In genomic region chr5:141963706-141964105, GRCh38 we compare ENCODE assay signal across 17 cellular contexts. TPM values are rescaled to one million over a fixed set of nuclear protein-coding genes. Genes with fewer than 3 reads are reported as not detected.
DNase-seq lines count a peak whose midpoint lies in the region; TF ChIP-seq lines count a peak whose summit lies in the region.
"Had no signal": no experiment of that assay in that cellular context is flagged by ENCODE, and none has a peak within 500 bp of the region (broad histone marks: within the 10 kb centered on the region; RNA-seq: fewer than 3 reads in every experiment).

No MANE protein-coding gene starts in this region.

- no peak overlapping the region for H3K4me3 Mint-ChIP-seq in brain
- H3K4me3 Mint-ChIP-seq: GM23338 had no signal

- TF ChIP-seq CTCF in brain (conservative IDR thresholded peaks at IDR 0.05) = no peak

- H3K27me3 Mint-ChIP-seq in brain = peaks cover 6% of the 10 kb centered on the region
- H3K27me3 Mint-ChIP-seq: CD4-positive, CD25-positive, alpha-beta regulatory T cell; CD8-positive, alpha-beta memory T cell had no signal

- no peak overlapping the region for H3K27ac ChIP-seq in BLaER1

- no peaks in the 10 kb centered on the region for H3K36me3 ChIP-seq in BLaER1
- H3K36me3 ChIP-seq: BE2C had no signal

- no peaks in the 10 kb centered on the region for H3K9me3 Mint-ChIP-seq in brain
- H3K9me3 Mint-ChIP-seq: CD8-positive, alpha-beta memory T cell; GM23338 had no signal

- peak; percentile 85 for DNase-seq in LHCN-M2 (ENCODE audit: low read depth)
- peak; percentile 39 for DNase-seq in retina
- no peak for DNase-seq in amygdala (lab: John Stamatoyannopoulos, UW)
- no peak for DNase-seq in activated CD4-positive, alpha-beta T cell treated with anti-CD3 and anti-CD28 coated beads for 48 hours
- DNase-seq in NCI-H446 treated with DMSO at 0.1 percent for 48 hours (lab: John Stamatoyannopoulos, UW) = no peak
- DNase-seq: ACHN; BE2C; CD4-positive, CD25-positive, alpha-beta regulatory T cell; CD8-positive, alpha-beta memory T cell; COR-L47; DMS 273 treated with DMSO at 0.1 percent for 48 hours; HCEC 1CT had no signal

- H3K4me2 ChIP-seq in BLaER1 = peak overlapping the region; percentile 36; the same call in 1 of the 2 replicates
- H3K4me2 ChIP-seq: GM23338 had no signal

- no peaks in the 10 kb centered on the region for H3K27me3 ChIP-seq in BLaER1
- H3K27me3 ChIP-seq: BE2C had no signal

- H3K9ac ChIP-seq in BLaER1 = 0 out of 2 replicates have a peak overlapping the region, but pooled peaks have one; percentile 10

- no peaks in the 10 kb centered on the region for H3K9me3 ChIP-seq in BLaER1
- H3K9me3 ChIP-seq: BE2C had no signal

- no peak overlapping the region for H3K4me3 ChIP-seq in BLaER1
- H3K4me3 ChIP-seq: GM23338 had no signal

- H3K4me1 Mint-ChIP-seq in brain = peaks cover 49% of the 10 kb centered on the region

- H4K20me1 ChIP-seq in BLaER1 = no peaks in the 10 kb centered on the region

- H3K36me3 Mint-ChIP-seq in brain = no peaks in the 10 kb centered on the region
- H3K36me3 Mint-ChIP-seq: CD4-positive, CD25-positive, alpha-beta regulatory T cell; CD8-positive, alpha-beta memory T cell had no signal

- peak overlapping the region in 4 of 5 experiments; percentile 32 to 69 (median 62) for H3K27ac Mint-ChIP-seq in brain
- H3K27ac Mint-ChIP-seq: CD8-positive, alpha-beta memory T cell; GM23338 had no signal

- peaks cover 48% of the 10 kb centered on the region for H3K4me1 ChIP-seq in BLaER1

RNA-seq across cellular contexts. Expression of gene RNF14, which starts 5.2 kb away (rescaled TPM):
- total RNA-seq in LHCN-M2 (2014; rRNA removed) = 85.4 and 99.4 TPM in 2 replicates
- polyA plus RNA-seq in LHCN-M2 (2012) = 54.4 TPM
- 39.1 TPM for polyA plus RNA-seq in brain (ENCODE audit: insufficient read depth, low read depth, low replicate concordance)

RNA-seq across cellular contexts. Expression of gene PCDH12, which starts 5.7 kb away (rescaled TPM):
- total RNA-seq in LHCN-M2 (2014; rRNA removed) = under 0.01 TPM in 1 of 2 replicates, not detected in the other
- 0.02 TPM for polyA plus RNA-seq in LHCN-M2 (2012)
- 3.0 TPM for polyA plus RNA-seq in brain (ENCODE audit: insufficient read depth, low read depth, low replicate concordance)
- total RNA-seq: A172; CD4-positive, CD25-positive, alpha-beta regulatory T cell; HT-29 had no signal

RNA-seq across cellular contexts. Expression of gene DELE1, which starts 40.0 kb away (rescaled TPM):
- 53.9 and 61.4 TPM in 2 replicates for total RNA-seq in LHCN-M2 (2014; rRNA removed)
- 29.9 TPM for polyA plus RNA-seq in LHCN-M2 (2012)
- polyA plus RNA-seq in brain (ENCODE audit: insufficient read depth, low read depth, low replicate concordance) = 25.2 TPM

RNA-seq across cellular contexts. Expression of gene GNPDA1, which starts 49.1 kb away (rescaled TPM):
- 53.5 and 113 TPM in 2 replicates for total RNA-seq in LHCN-M2 (2014; rRNA removed)
- 57.3 TPM for polyA plus RNA-seq in LHCN-M2 (2012)
- 66.1 TPM for polyA plus RNA-seq in brain (ENCODE audit: insufficient read depth, low read depth, low replicate concordance)

Comparison
In these comparisons a context has a peak if more than half of its experiments do, and no peak if none do; other contexts are left out.
1. DNase-seq: peak in LHCN-M2 (single experiment) and retina (single experiment); none in amygdala (0 of 56), activated CD4-positive, alpha-beta T cell treated with anti-CD3 and anti-CD28 coated beads for 48 hours (single experiment) and NCI-H446 treated with DMSO at 0.1 percent for 48 hours (single experiment).